Comparison of ENCODE assay signal across 24 cellular contexts in the genomic region with DNA sequence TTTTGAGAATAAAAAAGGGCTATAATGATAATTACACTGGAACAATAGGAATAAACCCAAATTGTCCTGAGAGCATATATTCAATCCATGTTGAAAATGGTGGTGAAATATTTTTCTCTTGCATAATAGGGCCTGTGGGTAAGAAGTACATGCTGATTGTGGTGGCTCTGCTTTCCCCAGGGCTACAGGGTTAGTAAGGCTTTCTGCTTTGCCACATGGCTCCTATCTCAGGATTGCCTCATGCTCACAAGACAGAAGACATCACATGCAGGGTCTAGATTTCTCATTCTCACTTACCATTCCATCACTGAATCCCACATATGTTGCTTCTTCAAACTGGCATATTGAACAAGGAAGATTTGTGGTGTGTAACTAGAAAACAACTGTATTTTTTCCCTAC. TPM values are rescaled to one million over a fixed set of nuclear protein-coding genes. Genes with fewer than 3 reads are reported as not detected.
DNase-seq lines count a peak whose midpoint lies in the region; ATAC-seq and TF ChIP-seq lines count a peak whose summit lies in the region.
"Had no signal": no experiment of that assay in that cellular context is flagged by ENCODE, and none has a peak within 500 bp of the region (broad histone marks: within the 10 kb centered on the region; RNA-seq: fewer than 3 reads in every experiment).

No MANE protein-coding gene starts in this region.

- no peak overlapping the region for H3K27ac ChIP-seq in mammary epithelial cell (ENCODE audit: insufficient read depth, low read depth, low read length)
- H3K27ac ChIP-seq: body of pancreas, ovary, right lobe of liver had no signal

- TF ChIP-seq POLR2A in NB4 (IDR thresholded peaks at IDR 0.05; ENCODE audit: extremely low read depth, insufficient read length), result no peak

- POLR2A ChIA-PET in activated CD4-positive, alpha-beta T cell treated with anti-CD3 and anti-CD28 coated beads, Interleukin-2, amount 10 ng/mL, durations not matched to agents 7 days and 5 days (lab: Charles Lee), result no interaction called here

- H3K27me3 ChIP-seq in mammary epithelial cell (ENCODE audit: insufficient read depth, low read length), result no peaks in the 10 kb centered on the region
- H3K27me3 ChIP-seq: body of pancreas, ovary, right lobe of liver had no signal

- H3K9ac ChIP-seq in mammary epithelial cell (ENCODE audit: insufficient read depth, low read length), result no peak overlapping the region

- no peak for ATAC-seq in GM21786 (IDR thresholded peaks at IDR 0.05; ENCODE audit: unreplicated experiment)
- ATAC-seq: body of pancreas, right lobe of liver had no signal

- H3K4me1 Mint-ChIP-seq in activated CD4-positive, alpha-beta T cell treated with anti-CD3 and anti-CD28 coated beads, Interleukin-2, amount 10 ng/mL, durations not matched to agents 7 days and 5 days, result no peaks in the 10 kb centered on the region
- H3K4me1 Mint-ChIP-seq: activated naive CD8-positive, alpha-beta T cell treated with anti-CD3 and anti-CD28 coated beads for 36 hours; memory B cell; naive B cell had no signal

- no peak overlapping the region for H3K27ac Mint-ChIP-seq in activated CD4-positive, alpha-beta T cell treated with anti-CD3 and anti-CD28 coated beads, Interleukin-2, amount 10 ng/mL, durations not matched to agents 7 days and 5 days
- H3K27ac Mint-ChIP-seq: activated naive CD8-positive, alpha-beta T cell treated with anti-CD3 and anti-CD28 coated beads for 36 hours; activated T-helper 1 cell treated with anti-CD3 and anti-CD28 coated beads, Interleukin-12 subunit alpha, Interleukin-12 subunit beta, Interleukin-2, Interleukin-4 antibody, amounts not matched to agents 30 ng/mL and 10 ng/mL and 1 ng/mL, durations not matched to agents 14 hours and 24 hours and 36 hours; memory B cell; naive B cell had no signal

- dilution Hi-C loops in mammary epithelial cell (cut with HindIII; ENCODE audit: low sequenced_read_pairs), result no loop called here

- H3K27me3 Mint-ChIP-seq in activated CD4-positive, alpha-beta T cell treated with anti-CD3 and anti-CD28 coated beads, Interleukin-2, amount 10 ng/mL, durations not matched to agents 7 days and 5 days, result no peaks in the 10 kb centered on the region
- H3K27me3 Mint-ChIP-seq: activated naive CD8-positive, alpha-beta T cell treated with anti-CD3 and anti-CD28 coated beads for 36 hours; naive B cell had no signal

- H3K4me3 Mint-ChIP-seq in activated CD4-positive, alpha-beta T cell treated with anti-CD3 and anti-CD28 coated beads, Interleukin-2, amount 10 ng/mL, durations not matched to agents 7 days and 5 days, result no peak overlapping the region
- H3K4me3 Mint-ChIP-seq: activated naive CD8-positive, alpha-beta T cell treated with anti-CD3 and anti-CD28 coated beads for 36 hours; activated T-helper 1 cell treated with anti-CD3 and anti-CD28 coated beads, Interleukin-12 subunit alpha, Interleukin-12 subunit beta, Interleukin-2, Interleukin-4 antibody, amounts not matched to agents 30 ng/mL and 10 ng/mL and 1 ng/mL, durations not matched to agents 14 hours and 24 hours and 36 hours; memory B cell had no signal

- DNase-seq in AG20443 (ENCODE audit: low spot score) (peak; percentile 66), NB4 (ENCODE audit: low read depth) (peak; percentile 12), mammary epithelial cell (peak; percentile 58), foreskin fibroblast (peak; percentile 84 to 88), DMS79 treated with DMSO at 0.1 percent for 48 hours (lab: John Stamatoyannopoulos, UW) (no peak)
- no peak for DNase-seq in activated effector memory CD4-positive, alpha-beta T cell treated with Interleukin-2 at 50 U/mL for 16 hours
- no peak for DNase-seq in activated CD4-positive, alpha-beta T cell treated with anti-CD3 and anti-CD28 coated beads, Interleukin-2, amount 10 ng/mL, durations not matched to agents 7 days and 5 days
- DNase-seq: activated CD4-positive, CD25-positive, alpha-beta regulatory T cell treated with anti-CD3 and anti-CD28 coated beads, Interleukin-2, amount 50 U/mL, for 72 hours; activated CD8-positive, alpha-beta memory T cell treated with anti-CD3 and anti-CD28 coated beads for 24 hours; activated naive CD8-positive, alpha-beta T cell treated with anti-CD3 and anti-CD28 coated beads for 36 hours; body of pancreas; cortex of kidney; DMS 273 treated with DMSO at 0.1 percent for 48 hours; GDM1; MM.1S; naive B cell; NCI-H187 treated with DMSO at 0.1 percent for 48 hours; NCI-H345; NCI-H82; ovary; right lobe of liver had no signal

- no peaks in the 10 kb centered on the region for H3K4me1 ChIP-seq in mammary epithelial cell (ENCODE audit: insufficient read depth, low read length)
- H3K4me1 ChIP-seq: body of pancreas, right lobe of liver had no signal

- TF ChIP-seq CTCF in NB4 (IDR thresholded peaks at IDR 0.05; ENCODE audit: low read depth, low read length) (no peak), mammary epithelial cell (conservative IDR thresholded peaks at IDR 0.05 in 1 of 2, IDR thresholded peaks at IDR 0.05 in 1 of 2; ENCODE audit: extremely low read depth in 1 of 2, insufficient read depth in 1 of 2, low read depth in 1 of 2, low read length in 2 of 2) (no peak), foreskin fibroblast (IDR thresholded peaks at IDR 0.05; ENCODE audit: low read depth, low read length) (no peak)

- no peaks in the 10 kb centered on the region for H3K36me3 ChIP-seq in mammary epithelial cell (ENCODE audit: insufficient read depth, low read length)
- H3K36me3 ChIP-seq: ovary, right lobe of liver had no signal

- H3K4me3 ChIP-seq in NB4 (ENCODE audit: low read depth, low read length) (no peak overlapping the region), mammary epithelial cell (replicated peaks in 1 of 3; ENCODE audit: insufficient read depth in 1 of 3, low read depth in 2 of 3, low read length in 3 of 3) (no peak overlapping the region), foreskin fibroblast (ENCODE audit: low read depth in 1 of 2, low read length in 2 of 2) (no peak overlapping the region)
- H3K4me3 ChIP-seq: body of pancreas, ovary, right lobe of liver had no signal

- peaks cover 4% of the 10 kb centered on the region for H3K9me3 Mint-ChIP-seq in activated CD4-positive, alpha-beta T cell treated with anti-CD3 and anti-CD28 coated beads, Interleukin-2, amount 10 ng/mL, durations not matched to agents 7 days and 5 days
- H3K9me3 Mint-ChIP-seq: activated T-helper 1 cell treated with anti-CD3 and anti-CD28 coated beads, Interleukin-12 subunit alpha, Interleukin-12 subunit beta, Interleukin-2, Interleukin-4 antibody, amounts not matched to agents 30 ng/mL and 10 ng/mL and 1 ng/mL, durations not matched to agents 14 hours and 24 hours and 36 hours had no signal

- no peak overlapping the region for H3K4me2 ChIP-seq in mammary epithelial cell (ENCODE audit: insufficient read depth, low read depth, low read length)

- in situ Hi-C loops in mammary epithelial cell (cut with MboI; ENCODE audit: low sequenced_read_pairs in 2 of 2), result no loop called here

- CTCF ChIA-PET in mammary epithelial cell (lab: Charles Lee; ENCODE audit: low non-redundant PET), result no interaction called here
- CTCF ChIA-PET in activated CD4-positive, alpha-beta T cell treated with anti-CD3 and anti-CD28 coated beads, Interleukin-2, amount 10 ng/mL, durations not matched to agents 7 days and 5 days (lab: Charles Lee), result no interaction called here

- no peaks in the 10 kb centered on the region for H3K79me2 ChIP-seq in mammary epithelial cell (ENCODE audit: insufficient read depth, low read length)

- intact Hi-C loops in mammary epithelial cell (cut with micrococcal nuclease), result no loop called here

- BruUV-seq in mammary epithelial cell (replicated peaks; lab: Mats Ljungman, UMichigan), result no TSS peak

- H2AFZ ChIP-seq in mammary epithelial cell (ENCODE audit: low read depth, low read length), result peak overlapping the region; percentile 66

- H3K36me3 Mint-ChIP-seq in activated CD4-positive, alpha-beta T cell treated with anti-CD3 and anti-CD28 coated beads, Interleukin-2, amount 10 ng/mL, durations not matched to agents 7 days and 5 days (ENCODE audit: low read depth), result no peaks in the 10 kb centered on the region
- H3K36me3 Mint-ChIP-seq: activated naive CD8-positive, alpha-beta T cell treated with anti-CD3 and anti-CD28 coated beads for 36 hours; memory B cell had no signal

- H4K20me1 ChIP-seq in mammary epithelial cell (ENCODE audit: insufficient read depth, low read length), result no peaks in the 10 kb centered on the region

- H3K9me3 ChIP-seq in mammary epithelial cell (replicated peaks; ENCODE audit: insufficient read depth, low read length), result peaks cover 5% of the 10 kb centered on the region
- H3K9me3 ChIP-seq: body of pancreas, ovary, right lobe of liver had no signal

RNA-seq across cellular contexts. Expression of gene VEGFC, which starts 12.4 kb away (rescaled TPM):
- 10 to 100 TPM in 1 of 2 donors, 1 to 10 TPM in 1; 9.0 to 49.0 TPM for total RNA-seq in mammary epithelial cell
- polyA plus RNA-seq in mammary epithelial cell, result 26.4 TPM
- 18.5 TPM for polyA minus RNA-seq in mammary epithelial cell
- not detected for total RNA-seq in activated CD4-positive, alpha-beta T cell treated with anti-CD3 and anti-CD28 coated beads, Interleukin-2, amount 10 ng/mL, durations not matched to agents 7 days and 5 days
- total RNA-seq: activated naive CD8-positive, alpha-beta T cell treated with anti-CD3 and anti-CD28 coated beads for 36 hours; activated T-helper 1 cell treated with anti-CD3 and anti-CD28 coated beads, Interleukin-12 subunit alpha, Interleukin-12 subunit beta, Interleukin-2, Interleukin-4 antibody, amounts not matched to agents 30 ng/mL and 10 ng/mL and 1 ng/mL, durations not matched to agents 14 hours and 24 hours and 36 hours had no signal

Comparison
In these comparisons a context has a peak if more than half of its experiments do, and no peak if none do; other contexts are left out.
1. DNase-seq: peak in AG20443 (single experiment), NB4 (single experiment), mammary epithelial cell (single experiment) and foreskin fibroblast (2 of 2); none in activated effector memory CD4-positive, alpha-beta T cell treated with Interleukin-2 at 50 U/mL for 16 hours (single experiment), DMS79 treated with DMSO at 0.1 percent for 48 hours (single experiment) and activated CD4-positive, alpha-beta T cell treated with anti-CD3 and anti-CD28 coated beads, Interleukin-2, amount 10 ng/mL, durations not matched to agents 7 days and 5 days (single experiment).
2. RNA of gene VEGFC, which starts 12.4 kb away (total RNA-seq): 9.0 to 49.0 TPM in mammary epithelial cell; not detected in activated CD4-positive, alpha-beta T cell treated with anti-CD3 and anti-CD28 coated beads, Interleukin-2, amount 10 ng/mL, durations not matched to agents 7 days and 5 days; every median in the first group is over 10 times any median in the second.